In genomic region chr19:35779033-35779432, GRCh38 we compare ENCODE assay signal across 13 cellular contexts. TPM values are rescaled to one million over a fixed set of nuclear protein-coding genes. Genes with fewer than 3 reads are reported as not detected.
A peak's percentile ranks its signal among the peaks of the same experiment; 100 is the strongest.
DNase-seq lines count a peak whose midpoint lies in the region; ATAC-seq and TF ChIP-seq lines count a peak whose summit lies in the region.
"Had no signal": no experiment of that assay in that cellular context is flagged by ENCODE, and none has a peak within 500 bp of the region (broad histone marks: within the 10 kb centered on the region; RNA-seq: fewer than 3 reads in every experiment).

No MANE protein-coding gene starts in this region.

- POLR2A ChIA-PET in HEK293 (lab: Yijun Ruan, JAX): interaction anchor here (1.1 to 2.1 kb wide), 2 partner anchors 34 to 38 kb away, joined by 7 to 10 read pairs; partner anchors contain the start of genes PSENEN and U2AF1L4
- POLR2A ChIA-PET in Caco-2 (lab: Charles Lee): no interaction called here

- H3K27ac ChIP-seq in HEK293 (ENCODE audit: extremely low read depth, low read depth, low read length): no peak overlapping the region
- H3K27ac ChIP-seq: A549, C4-2B, HL-60 had no signal

- no TSS peak for BruUV-seq in Caco-2 (replicated peaks; lab: Mats Ljungman, UMichigan)

- CTCF ChIA-PET in HEK293 (lab: Yijun Ruan, JAX): interaction anchor here (0.7 to 1.4 kb wide), 5 partner anchors 11 to 104 kb away, joined by 3 to 7 read pairs (median 3); no protein-coding TSS in a partner anchor
- CTCF ChIA-PET in Caco-2 (lab: Charles Lee): no interaction called here

- H3K9me3 ChIP-seq in HEK293 (ENCODE audit: control insufficient read depth, insufficient read depth, low read depth, low read length) (no peaks in the 10 kb centered on the region), Caco-2 (no peaks in the 10 kb centered on the region)
- H3K9me3 ChIP-seq: A549, BE2C had no signal

- H3K9me3 Mint-ChIP-seq in activated T-helper 17 cell treated with anti-CD3 and anti-CD28 coated beads, Interleukin-2, amount 50 U/mL, for 72 hours: no peaks in the 10 kb centered on the region
- H3K9me3 Mint-ChIP-seq in nephron (no peaks in the 10 kb centered on the region), Caco-2 (ENCODE audit: unreplicated experiment) (no peaks in the 10 kb centered on the region)
- H3K9me3 Mint-ChIP-seq in stimulated activated effector memory CD8-positive, alpha-beta T cell treated with anti-CD3 and anti-CD28 coated beads, Interleukin-12 subunit alpha, Interleukin-12 subunit beta, amount 100 ng/mL, for 72 hours: no peaks in the 10 kb centered on the region
- H3K9me3 Mint-ChIP-seq: CD4-positive, alpha-beta memory T cell had no signal

- DNase-seq in stimulated activated effector memory CD8-positive, alpha-beta T cell treated with anti-CD3 and anti-CD28 coated beads, Interleukin-12 subunit alpha, Interleukin-12 subunit beta, amount 100 ng/mL, for 72 hours (ENCODE audit: low spot score in 2 of 2): no peak
- DNase-seq in iPS-NIHi11 (ENCODE audit: low spot score) (no peak), Caco-2 (no peak)
- DNase-seq: BE2C; CD4-positive, alpha-beta memory T cell; GF-D8 had no signal

- H3K4me3 Mint-ChIP-seq in activated T-helper 17 cell treated with anti-CD3 and anti-CD28 coated beads, Interleukin-2, amount 50 U/mL, for 72 hours: no peak overlapping the region
- peak overlapping the region in 2 of 3 experiments; percentile 1 to 26 for H3K4me3 Mint-ChIP-seq in nephron
- no peak overlapping the region for H3K4me3 Mint-ChIP-seq in stimulated activated effector memory CD8-positive, alpha-beta T cell treated with anti-CD3 and anti-CD28 coated beads, Interleukin-12 subunit alpha, Interleukin-12 subunit beta, amount 100 ng/mL, for 72 hours
- no peak overlapping the region for H3K4me3 Mint-ChIP-seq in Caco-2 (ENCODE audit: unreplicated experiment)
- H3K4me3 Mint-ChIP-seq: CD4-positive, alpha-beta memory T cell had no signal

- no peak overlapping the region for H3K4me3 ChIP-seq in HEK293 (ENCODE audit: low read depth, low read length)
- H3K4me3 ChIP-seq in Caco-2 (ENCODE audit: low read depth, low read length): no peak overlapping the region
- H3K4me3 ChIP-seq: A549 had no signal

- peak overlapping the region; percentile 25 for H3K27ac Mint-ChIP-seq in activated T-helper 17 cell treated with anti-CD3 and anti-CD28 coated beads, Interleukin-2, amount 50 U/mL, for 72 hours
- H3K27ac Mint-ChIP-seq in nephron (no peak overlapping the region), Caco-2 (ENCODE audit: unreplicated experiment) (no peak overlapping the region)
- peak overlapping the region; percentile 40 for H3K27ac Mint-ChIP-seq in stimulated activated effector memory CD8-positive, alpha-beta T cell treated with anti-CD3 and anti-CD28 coated beads, Interleukin-12 subunit alpha, Interleukin-12 subunit beta, amount 100 ng/mL, for 72 hours
- H3K27ac Mint-ChIP-seq: CD4-positive, alpha-beta memory T cell had no signal

- no peak for TF ChIP-seq CTCF in HEK293 (tag by site-specific recombination; IDR thresholded peaks at IDR 0.05)
- TF ChIP-seq CTCF in nephron (IDR thresholded peaks at IDR 0.05; ENCODE audit: unreplicated experiment in 3 of 3): no peak
- TF ChIP-seq CTCF in Caco-2 (IDR thresholded peaks at IDR 0.05; ENCODE audit: insufficient read depth in 1 of 2, low read depth in 1 of 2, low read length in 1 of 2, severe bottlenecking in 1 of 2, unreplicated experiment in 1 of 2): no peak

- no peak for ATAC-seq in activated T-helper 17 cell treated with anti-CD3 and anti-CD28 coated beads, Interleukin-2, amount 50 U/mL, for 72 hours (replicated peaks)
- ATAC-seq in stimulated activated effector memory CD8-positive, alpha-beta T cell treated with anti-CD3 and anti-CD28 coated beads, Interleukin-12 subunit alpha, Interleukin-12 subunit beta, amount 100 ng/mL, for 72 hours: no peak
- ATAC-seq: A549, HCT116 had no signal

- H3K36me3 ChIP-seq in HEK293 (ENCODE audit: control insufficient read depth in 2 of 2, insufficient read depth in 1 of 2, low read length in 2 of 2) (peaks cover 38 to 39% of the 10 kb centered on the region in 2 experiments), Caco-2 (ENCODE audit: control insufficient read depth, insufficient read depth, low read length) (no peaks in the 10 kb centered on the region; the same call in 1 of the 2 replicates)

- peaks cover 9% of the 10 kb centered on the region for H3K4me1 Mint-ChIP-seq in activated T-helper 17 cell treated with anti-CD3 and anti-CD28 coated beads, Interleukin-2, amount 50 U/mL, for 72 hours
- H3K4me1 Mint-ChIP-seq in nephron: peaks cover 27% of the 10 kb centered on the region
- peaks cover 33% of the 10 kb centered on the region for H3K4me1 Mint-ChIP-seq in stimulated activated effector memory CD8-positive, alpha-beta T cell treated with anti-CD3 and anti-CD28 coated beads, Interleukin-12 subunit alpha, Interleukin-12 subunit beta, amount 100 ng/mL, for 72 hours
- H3K4me1 Mint-ChIP-seq in Caco-2 (ENCODE audit: low read depth, unreplicated experiment): peaks cover 17% of the 10 kb centered on the region

- no peaks in the 10 kb centered on the region for H3K36me3 Mint-ChIP-seq in activated T-helper 17 cell treated with anti-CD3 and anti-CD28 coated beads, Interleukin-2, amount 50 U/mL, for 72 hours (ENCODE audit: low read depth)
- H3K36me3 Mint-ChIP-seq in nephron (ENCODE audit: low read depth): peaks cover 30% of the 10 kb centered on the region
- peaks cover 30% of the 10 kb centered on the region for H3K36me3 Mint-ChIP-seq in stimulated activated effector memory CD8-positive, alpha-beta T cell treated with anti-CD3 and anti-CD28 coated beads, Interleukin-12 subunit alpha, Interleukin-12 subunit beta, amount 100 ng/mL, for 72 hours
- peaks cover 18% of the 10 kb centered on the region for H3K36me3 Mint-ChIP-seq in Caco-2 (ENCODE audit: insufficient read depth, unreplicated experiment)

- H3K4me1 ChIP-seq in HEK293 (ENCODE audit: control insufficient read depth, insufficient read depth, low read length): peaks cover 17% of the 10 kb centered on the region
- no peaks in the 10 kb centered on the region for H3K4me1 ChIP-seq in Caco-2

- H3K27me3 Mint-ChIP-seq in activated T-helper 17 cell treated with anti-CD3 and anti-CD28 coated beads, Interleukin-2, amount 50 U/mL, for 72 hours: no peaks in the 10 kb centered on the region
- H3K27me3 Mint-ChIP-seq in nephron (ENCODE audit: low read depth) (peaks cover 6% of the 10 kb centered on the region), Caco-2 (ENCODE audit: insufficient read depth, unreplicated experiment) (peaks cover 3% of the 10 kb centered on the region)
- H3K27me3 Mint-ChIP-seq: CD4-positive, alpha-beta memory T cell had no signal

- intact Hi-C loops in Caco-2 (cut with micrococcal nuclease; ENCODE audit: unreplicated experiment): no loop called here

- H3K27me3 ChIP-seq in Caco-2 (replicated peaks; ENCODE audit: control insufficient read depth, insufficient read depth, low read length): no peaks in the 10 kb centered on the region
- H3K27me3 ChIP-seq: BE2C had no signal

TF ChIP-seq in HEK293, 187 proteins besides CTCF, POLR2A, EP300 and RAD21:
- TF ChIP-seq ZSCAN23 (tag by site-specific recombination; IDR thresholded peaks at IDR 0.05) (no peak), SALL2 (tag by site-specific recombination; IDR thresholded peaks at IDR 0.05; ENCODE audit: borderline replicate concordance) (0 out of 2 replicates have a peak, but pooled peaks have one; percentile 20), EGR2 (tag by site-specific recombination; IDR thresholded peaks at IDR 0.05; ENCODE audit: low read depth) (peak; percentile 99), MZF1 (tag by site-specific recombination; IDR thresholded peaks at IDR 0.05; ENCODE audit: borderline replicate concordance) (no peak), BCL11A (tag by site-specific recombination; IDR thresholded peaks at IDR 0.05; ENCODE audit: low read depth) (no peak), ZFHX2 (tag by site-specific recombination; conservative IDR thresholded peaks at IDR 0.05) (peak; percentile 99), ZNF473 (tag by site-specific recombination; IDR thresholded peaks at IDR 0.05) (0 out of 2 replicates have a peak, but pooled peaks have one; percentile 28), HOXA7 (CRISPR knock-in tag; IDR thresholded peaks at IDR 0.05; ENCODE audit: borderline replicate concordance) (no peak), ZNF571 (tag by site-specific recombination; IDR thresholded peaks at IDR 0.05) (no peak)

RNA-seq across cellular contexts. Expression of gene ARHGAP33, which starts 3.7 kb away (rescaled TPM):
- 10 to 100 TPM; 40.3 to 71.7 TPM for total RNA-seq in activated T-helper 17 cell treated with anti-CD3 and anti-CD28 coated beads, Interleukin-2, amount 50 U/mL, for 72 hours
- 17.8 and 18.3 TPM in 2 replicates for total RNA-seq in Caco-2 (2022)

RNA-seq across cellular contexts. Expression of gene PROSER3, which starts 21.1 kb away (rescaled TPM):
- 10 to 100 TPM; 28.4 to 31.2 TPM for total RNA-seq in activated T-helper 17 cell treated with anti-CD3 and anti-CD28 coated beads, Interleukin-2, amount 50 U/mL, for 72 hours
- total RNA-seq in Caco-2 (2022): 34.6 and 37.0 TPM in 2 replicates

RNA-seq across cellular contexts. Expression of gene HSPB6, which starts 22.2 kb away (rescaled TPM):
- total RNA-seq in activated T-helper 17 cell treated with anti-CD3 and anti-CD28 coated beads, Interleukin-2, amount 50 U/mL, for 72 hours: not detected
- 0.48 and 0.81 TPM in 2 replicates for total RNA-seq in Caco-2 (2022)
- total RNA-seq: CD4-positive, alpha-beta memory T cell had no signal

RNA-seq across cellular contexts. Expression of gene LIN37, which starts 30.7 kb away (rescaled TPM):
- 10 to 100 TPM; 11.0 to 20.1 TPM for total RNA-seq in activated T-helper 17 cell treated with anti-CD3 and anti-CD28 coated beads, Interleukin-2, amount 50 U/mL, for 72 hours
- 8.1 and 10.2 TPM in 2 replicates for total RNA-seq in Caco-2 (2022)

RNA-seq across cellular contexts. Expression of gene PSENEN, which starts 33.6 kb away (rescaled TPM):
- 10 to 100 TPM; 34.0 to 51.2 TPM for total RNA-seq in activated T-helper 17 cell treated with anti-CD3 and anti-CD28 coated beads, Interleukin-2, amount 50 U/mL, for 72 hours
- 70.2 and 70.5 TPM in 2 replicates for total RNA-seq in Caco-2 (2022)

Comparison
In these comparisons a context has a peak if more than half of its experiments do, and no peak if none do; other contexts are left out.
1. H3K27ac Mint-ChIP-seq: peak in activated T-helper 17 cell treated with anti-CD3 and anti-CD28 coated beads, Interleukin-2, amount 50 U/mL, for 72 hours (single experiment) and stimulated activated effector memory CD8-positive, alpha-beta T cell treated with anti-CD3 and anti-CD28 coated beads, Interleukin-12 subunit alpha, Interleukin-12 subunit beta, amount 100 ng/mL, for 72 hours (single experiment); none in nephron (0 of 3) and Caco-2 (single experiment).
2. H3K4me3 Mint-ChIP-seq: peak in nephron (2 of 3); none in activated T-helper 17 cell treated with anti-CD3 and anti-CD28 coated beads, Interleukin-2, amount 50 U/mL, for 72 hours (single experiment), stimulated activated effector memory CD8-positive, alpha-beta T cell treated with anti-CD3 and anti-CD28 coated beads, Interleukin-12 subunit alpha, Interleukin-12 subunit beta, amount 100 ng/mL, for 72 hours (single experiment) and Caco-2 (single experiment).